9 cellular contexts compared by ENCODE assay signal in genomic region chr12:122875590-122876220, GRCh38. TPM values are rescaled to one million over a fixed set of nuclear protein-coding genes. Genes with fewer than 3 reads are reported as not detected.
DNase-seq lines count a peak whose midpoint lies in the region; ATAC-seq and TF ChIP-seq lines count a peak whose summit lies in the region.
"Had no signal": no experiment of that assay in that cellular context is flagged by ENCODE, and none has a peak within 500 bp of the region (broad histone marks: within the 10 kb centered on the region; RNA-seq: fewer than 3 reads in every experiment).

No MANE protein-coding gene starts in this region.

- ATAC-seq in GM21515 (IDR thresholded peaks at IDR 0.05; ENCODE audit: unreplicated experiment) (peak; percentile 54), left ventricle myocardium superior (no peak)

- H3K36me3 ChIP-seq in colonic mucosa = no peaks in the 10 kb centered on the region

- H3K9me3 ChIP-seq in colonic mucosa = no peaks in the 10 kb centered on the region

- H3K9ac ChIP-seq in colonic mucosa (ENCODE audit: low read depth in 2 of 2, low read length in 2 of 2) = no peak overlapping the region

- H3K27me3 ChIP-seq in colonic mucosa = no peaks in the 10 kb centered on the region

- H3K27ac ChIP-seq in colonic mucosa = no peak overlapping the region

- TF ChIP-seq CTCF in colonic mucosa (IDR thresholded peaks at IDR 0.05) = no peak

- H3K4me3 ChIP-seq in colonic mucosa = no peak overlapping the region

- intact Hi-C loops in colonic mucosa (cut with DNase I) (no loop called here), left ventricle myocardium superior (cut with micrococcal nuclease) (no loop called here)

- peaks cover 34% of the 10 kb centered on the region for H3K4me1 ChIP-seq in colonic mucosa

- TF ChIP-seq POLR2A in GM15510 (IDR thresholded peaks at IDR 0.05; ENCODE audit: borderline replicate concordance, extremely low read depth, insufficient read length) = peak; percentile 22

- peak; percentile 52 for DNase-seq in MV-4-11 (lab: John Stamatoyannopoulos, UW)
- peak; percentile 32 for DNase-seq in midbrain (lab: John Stamatoyannopoulos, UW)
- DNase-seq in NCI-H128 (lab: John Stamatoyannopoulos, UW; ENCODE audit: unreplicated experiment) = no peak
- no peak for DNase-seq in colonic mucosa
- DNase-seq in DMS53 (lab: John Stamatoyannopoulos, UW) = no peak
- DNase-seq in left ventricle myocardium superior = no peak
- DNase-seq: GOT3 had no signal

RNA-seq across cellular contexts. Expression of gene VPS37B, which starts 20.2 kb away (rescaled TPM):
- total RNA-seq in colonic mucosa (10 to 100 TPM; 64.8 to 73.5 TPM), left ventricle myocardium superior (29.5 TPM)

RNA-seq across cellular contexts. Expression of gene HIP1R, which starts 40.4 kb away (rescaled TPM):
- total RNA-seq in colonic mucosa = 10 to 100 TPM; 42.6 to 74.2 TPM
- total RNA-seq in left ventricle myocardium superior = 27.4 TPM

Comparison
In these comparisons a context has a peak if more than half of its experiments do, and no peak if none do; other contexts are left out.
1. DNase-seq: peak in MV-4-11 (single experiment) and midbrain (single experiment); none in NCI-H128 (single experiment), colonic mucosa (single experiment), DMS53 (single experiment) and left ventricle myocardium superior (single experiment).